In the genomic region with DNA sequence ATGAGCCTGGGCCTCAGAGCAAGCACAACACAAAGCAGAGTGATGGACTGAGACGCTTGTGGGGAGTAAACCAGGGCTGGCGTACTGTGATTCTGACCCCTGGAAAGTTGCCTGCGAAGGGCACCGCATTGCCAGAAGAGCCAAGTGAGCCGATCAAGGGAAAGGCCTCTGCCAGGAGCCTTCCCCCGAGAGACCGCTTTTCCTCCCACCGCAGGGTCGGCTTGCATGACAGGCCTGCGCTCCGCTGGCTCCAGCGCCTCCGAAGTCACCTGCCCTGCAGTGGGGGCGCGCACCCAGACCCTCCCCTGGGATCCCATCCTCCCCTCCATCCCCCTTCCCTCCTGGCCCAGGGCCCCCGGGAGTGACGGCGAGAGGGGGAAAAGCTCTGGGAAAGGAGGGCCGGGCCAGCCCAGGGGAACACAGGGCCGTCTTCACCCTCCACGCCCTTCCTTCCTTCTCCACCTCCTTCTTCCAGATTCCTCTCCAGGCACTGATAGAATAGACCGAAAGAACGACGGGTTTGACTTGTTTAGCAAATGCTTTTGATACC, we compare ENCODE assay signal across 8 cellular contexts.
DNase-seq lines count a peak whose midpoint lies in the region; ATAC-seq and TF ChIP-seq lines count a peak whose summit lies in the region.

No MANE protein-coding gene starts in this region.

- H3K27ac ChIP-seq in PC-9 (no peak overlapping the region), mucosa of rectum (ENCODE audit: low read depth in 2 of 2, low read length in 2 of 2) (peak overlapping the region; percentile 25 to 57)

- ATAC-seq in HG02938 (IDR thresholded peaks at IDR 0.05; ENCODE audit: unreplicated experiment): peak; percentile 29
- no peak for ATAC-seq in effector memory CD8-positive, alpha-beta T cell (replicated peaks)

- DNase-seq in activated CD4-positive, alpha-beta T cell treated with anti-CD3 and anti-CD28 coated beads, Interleukin-2, amount 10 ng/mL, durations not matched to agents 7 days and 5 days: no peak
- DNase-seq in activated CD4-positive, alpha-beta T cell treated with anti-CD3 and anti-CD28 coated beads, Interleukin-2, amount 50 U/mL, for 4 hours: no peak
- DNase-seq in PC-9: no peak
- no peak for DNase-seq in effector memory CD8-positive, alpha-beta T cell
- no peak for DNase-seq in NK-92 (lab: John Stamatoyannopoulos, UW; ENCODE audit: unreplicated experiment)
- no peak for DNase-seq in stimulated activated CD4-positive, alpha-beta T cell treated with anti-CD3 and anti-CD28 coated beads, Interleukin-2, amount 100 ng/mL, for 48 hours

- CTCF ChIA-PET in activated CD4-positive, alpha-beta T cell treated with anti-CD3 and anti-CD28 coated beads, Interleukin-2, amount 10 ng/mL, durations not matched to agents 7 days and 5 days (lab: Charles Lee): interaction anchor here (0.5 to 1.6 kb wide), 11 partner anchors 9 to 1232 kb away, joined by 3 to 7 read pairs (median 3); no protein-coding TSS in a partner anchor
- CTCF ChIA-PET in PC-9 (lab: Charles Lee): no interaction called here

- peaks cover 1% of the 10 kb centered on the region for H3K27me3 Mint-ChIP-seq in activated CD4-positive, alpha-beta T cell treated with anti-CD3 and anti-CD28 coated beads, Interleukin-2, amount 10 ng/mL, durations not matched to agents 7 days and 5 days
- no peaks in the 10 kb centered on the region for H3K27me3 Mint-ChIP-seq in effector memory CD8-positive, alpha-beta T cell

- H3K4me1 Mint-ChIP-seq in activated CD4-positive, alpha-beta T cell treated with anti-CD3 and anti-CD28 coated beads, Interleukin-2, amount 10 ng/mL, durations not matched to agents 7 days and 5 days: peaks cover 40% of the 10 kb centered on the region
- peaks cover 35 to 44% of the 10 kb centered on the region in 2 donors for H3K4me1 Mint-ChIP-seq in effector memory CD8-positive, alpha-beta T cell (ENCODE audit: low read depth in 2 of 2)

- H3K27ac Mint-ChIP-seq in activated CD4-positive, alpha-beta T cell treated with anti-CD3 and anti-CD28 coated beads, Interleukin-2, amount 10 ng/mL, durations not matched to agents 7 days and 5 days: peak overlapping the region; percentile 95
- H3K27ac Mint-ChIP-seq in effector memory CD8-positive, alpha-beta T cell: peak overlapping the region; percentile 90 to 97

- no peaks in the 10 kb centered on the region for H3K4me1 ChIP-seq in PC-9 (replicated peaks; ENCODE audit: insufficient read depth)
- H3K4me1 ChIP-seq in mucosa of rectum (ENCODE audit: control insufficient read depth in 2 of 2, insufficient read depth in 2 of 2, low read length in 2 of 2): peaks cover 8 to 9% of the 10 kb centered on the region in 2 donors

- POLR2A ChIA-PET in activated CD4-positive, alpha-beta T cell treated with anti-CD3 and anti-CD28 coated beads, Interleukin-2, amount 10 ng/mL, durations not matched to agents 7 days and 5 days (lab: Charles Lee): no interaction called here
- POLR2A ChIA-PET in PC-9 (lab: Charles Lee; ENCODE audit: unreplicated experiment): interaction anchor here (0.6 kb wide), 1 partner anchor 1279 kb away, joined by 8 read pairs; no protein-coding TSS in a partner anchor

- no peaks in the 10 kb centered on the region for H3K79me2 ChIP-seq in PC-9 (ENCODE audit: low read depth)

- peak overlapping the region; percentile 80 for H3K4me3 Mint-ChIP-seq in activated CD4-positive, alpha-beta T cell treated with anti-CD3 and anti-CD28 coated beads, Interleukin-2, amount 10 ng/mL, durations not matched to agents 7 days and 5 days
- peak overlapping the region; percentile 95 to 96 for H3K4me3 Mint-ChIP-seq in effector memory CD8-positive, alpha-beta T cell

- H3K9me3 ChIP-seq in PC-9 (ENCODE audit: insufficient read depth, low read depth) (no peaks in the 10 kb centered on the region), mucosa of rectum (ENCODE audit: control insufficient read depth in 2 of 2, low read length in 2 of 2) (no peaks in the 10 kb centered on the region)

- peaks cover 5% of the 10 kb centered on the region for H3K9me3 Mint-ChIP-seq in activated CD4-positive, alpha-beta T cell treated with anti-CD3 and anti-CD28 coated beads, Interleukin-2, amount 10 ng/mL, durations not matched to agents 7 days and 5 days
- no peaks in the 10 kb centered on the region for H3K9me3 Mint-ChIP-seq in effector memory CD8-positive, alpha-beta T cell

- no peaks in the 10 kb centered on the region for H3K9me2 ChIP-seq in PC-9 (ENCODE audit: insufficient read depth)

- H4K20me1 ChIP-seq in PC-9 (ENCODE audit: insufficient read depth): no peaks in the 10 kb centered on the region

- no peaks in the 10 kb centered on the region for H3K36me3 ChIP-seq in PC-9 (ENCODE audit: low read depth)
- H3K36me3 ChIP-seq in mucosa of rectum (ENCODE audit: control insufficient read depth in 2 of 2, insufficient read depth in 2 of 2, low read length in 2 of 2): no peaks in the 10 kb centered on the region

- H2AFZ ChIP-seq in PC-9: peak overlapping the region; percentile 77

- peak overlapping the region; percentile 57 for H3K4me3 ChIP-seq in PC-9
- H3K4me3 ChIP-seq in mucosa of rectum (ENCODE audit: low read length in 2 of 2): peak overlapping the region; percentile 73 to 85

- H3F3A ChIP-seq in PC-9 (ENCODE audit: insufficient read depth, low read depth): no peaks in the 10 kb centered on the region

- BruUV-seq in PC-9 (replicated peaks; lab: Mats Ljungman, UMichigan): no TSS peak

- peak overlapping the region; percentile 63 to 75 for H3K9ac ChIP-seq in mucosa of rectum (ENCODE audit: low read depth in 1 of 2, low read length in 2 of 2)

- no peak for TF ChIP-seq CTCF in PC-9 (conservative IDR thresholded peaks at IDR 0.05)

- peak overlapping the region; percentile 81 for H3K4me2 ChIP-seq in PC-9

- intact Hi-C loops in PC-9 (cut with micrococcal nuclease; ENCODE audit: unreplicated experiment): loop anchor here (1.0 to 10.0 kb wide), 4 partner anchors 212 to 1249 kb away; partner anchors contain the start of gene OLFML3

- H3K36me3 Mint-ChIP-seq in activated CD4-positive, alpha-beta T cell treated with anti-CD3 and anti-CD28 coated beads, Interleukin-2, amount 10 ng/mL, durations not matched to agents 7 days and 5 days (ENCODE audit: low read depth): peaks cover 7% of the 10 kb centered on the region
- H3K36me3 Mint-ChIP-seq in effector memory CD8-positive, alpha-beta T cell (ENCODE audit: insufficient read depth): peaks cover 16% of the 10 kb centered on the region

- H3K27me3 ChIP-seq in PC-9 (ENCODE audit: insufficient read depth, low read depth) (no peaks in the 10 kb centered on the region), mucosa of rectum (ENCODE audit: control insufficient read depth in 2 of 2, insufficient read depth in 2 of 2, low read length in 2 of 2) (no peaks in the 10 kb centered on the region)
